Comparison of ENCODE assay signal across 5 cellular contexts in the genomic region with DNA sequence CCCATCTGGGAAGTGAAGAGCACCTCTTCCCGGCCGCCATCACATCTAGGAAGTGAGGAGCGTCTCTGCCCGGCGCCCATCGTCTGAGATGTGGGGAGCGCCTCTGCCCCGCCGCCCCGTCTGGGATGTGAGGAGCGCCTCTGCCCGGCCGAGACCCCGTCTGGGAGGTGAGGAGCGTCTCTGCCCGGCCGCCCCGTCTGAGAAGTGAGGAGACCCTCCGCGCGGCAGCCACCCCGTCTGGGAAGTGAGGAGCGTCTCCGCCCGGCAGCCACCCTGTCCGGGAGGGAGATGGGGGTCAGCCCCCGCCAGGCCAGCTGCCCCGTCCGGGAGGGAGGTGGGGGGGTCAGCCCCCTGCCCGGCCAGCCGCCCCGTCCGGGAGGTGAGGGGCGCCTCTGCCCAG. TPM values are rescaled to one million over a fixed set of nuclear protein-coding genes. Genes with fewer than 3 reads are reported as not detected.
"Had no signal": no experiment of that assay in that cellular context is flagged by ENCODE, and none has a peak within 500 bp of the region (broad histone marks: within the 10 kb centered on the region; RNA-seq: fewer than 3 reads in every experiment).

No MANE protein-coding gene starts in this region.

RNA-seq across cellular contexts. Expression of a gene that starts 36.1 kb away (rescaled TPM):
- total RNA-seq: HepG2, HT-29, HT1080, IMR-90, K562 had no signal

RNA-seq across cellular contexts. Expression of a gene that starts 52.5 kb away (rescaled TPM):
- total RNA-seq: HepG2, HT-29, HT1080, IMR-90, K562 had no signal
